In genomic region chr5:14569948-14570691, GRCh38 we compare ENCODE assay signal across 20 cellular contexts. TPM values are rescaled to one million over a fixed set of nuclear protein-coding genes. Genes with fewer than 3 reads are reported as not detected.
DNase-seq lines count a peak whose midpoint lies in the region; ATAC-seq and TF ChIP-seq lines count a peak whose summit lies in the region.
"Had no signal": no experiment of that assay in that cellular context is flagged by ENCODE, and none has a peak within 500 bp of the region (broad histone marks: within the 10 kb centered on the region; RNA-seq: fewer than 3 reads in every experiment).

No MANE protein-coding gene starts in this region.

- H3K27ac ChIP-seq in adrenal gland, result no peak overlapping the region
- H3K27ac ChIP-seq: GM23248 had no signal

- intact Hi-C loops in left colon (cut with DNase I, micrococcal nuclease) (no loop called here), adrenal gland (cut with DNase I) (no loop called here)
- intact Hi-C loops in activated naive CD4-positive, alpha-beta T cell treated with anti-CD3 and anti-CD28 coated beads for 36 hours (cut with micrococcal nuclease), result no loop called here

- H3K27me3 ChIP-seq in adrenal gland, result no peaks in the 10 kb centered on the region

- no peaks in the 10 kb centered on the region for H3K4me1 ChIP-seq in adrenal gland (replicated peaks in 1 of 2)
- H3K4me1 ChIP-seq: Caco-2 had no signal

- 65 to 75% (median 73%) methylated on average over 4 of the region's 4 CpGs for WGBS in adrenal gland, 4 donors

- no peaks in the 10 kb centered on the region for H3K36me3 ChIP-seq in adrenal gland (replicated peaks in 1 of 2)

- H3K9me3 Mint-ChIP-seq in activated naive CD4-positive, alpha-beta T cell treated with anti-CD3 and anti-CD28 coated beads for 36 hours, result no peaks in the 10 kb centered on the region

- no peaks in the 10 kb centered on the region for H3K4me1 Mint-ChIP-seq in activated naive CD4-positive, alpha-beta T cell treated with anti-CD3 and anti-CD28 coated beads for 36 hours (ENCODE audit: low read depth)

- CTCF ChIA-PET in activated naive CD4-positive, alpha-beta T cell treated with anti-CD3 and anti-CD28 coated beads for 36 hours (lab: Charles Lee), result interaction anchor here (0.8 to 1.6 kb wide), 3 partner anchors 8 to 60 kb away, joined by 3 to 4 read pairs (median 4); no protein-coding TSS in a partner anchor

- H3K36me3 Mint-ChIP-seq in activated naive CD4-positive, alpha-beta T cell treated with anti-CD3 and anti-CD28 coated beads for 36 hours (ENCODE audit: low read depth), result no peaks in the 10 kb centered on the region

- H3K4me3 Mint-ChIP-seq in activated naive CD4-positive, alpha-beta T cell treated with anti-CD3 and anti-CD28 coated beads for 36 hours, result no peak overlapping the region

- no peak for TF ChIP-seq POLR2A in adrenal gland (IDR thresholded peaks at IDR 0.05)

- no peaks in the 10 kb centered on the region for H3K9me3 ChIP-seq in adrenal gland (replicated peaks in 1 of 3)

- H3K27ac Mint-ChIP-seq in activated naive CD4-positive, alpha-beta T cell treated with anti-CD3 and anti-CD28 coated beads for 36 hours, result no peak overlapping the region

- in situ Hi-C loops in GM13976 (cut with MboI; ENCODE audit: low sequenced_read_pairs, unreplicated experiment), result no loop called here

- no peaks in the 10 kb centered on the region for H3K27me3 Mint-ChIP-seq in activated naive CD4-positive, alpha-beta T cell treated with anti-CD3 and anti-CD28 coated beads for 36 hours (ENCODE audit: low read depth)

- ATAC-seq in left colon, result peak; percentile 57
- ATAC-seq: HCT116 had no signal

- no peak for TF ChIP-seq CTCF in LNCaP clone FGC (IDR thresholded peaks at IDR 0.05; ENCODE audit: control insufficient read depth, extremely low read depth, insufficient read depth)
- TF ChIP-seq CTCF in adrenal gland (IDR thresholded peaks at IDR 0.05), result no peak
- TF ChIP-seq CTCF in GM13976 (IDR thresholded peaks at IDR 0.05; ENCODE audit: borderline replicate concordance, control extremely low read depth, extremely low read depth, insufficient read depth, missing control alignments), result no peak

- H3K4me3 ChIP-seq in LNCaP clone FGC (ENCODE audit: low read depth, low read length) (no peak overlapping the region), adrenal gland (no peak overlapping the region)
- H3K4me3 ChIP-seq: GM23248 had no signal

- DNase-seq in DMS53 treated with DMSO at 0.1 percent for 48 hours (lab: John Stamatoyannopoulos, UW; ENCODE audit: unreplicated experiment) (peak; percentile 95), LNCaP clone FGC (ENCODE audit: low read depth) (peak; percentile 67), SHP77 (lab: John Stamatoyannopoulos, UW) (peak; percentile 79 to 80), left colon (no peak), NCI-H1436 treated with DMSO at 0.1 percent for 48 hours (lab: John Stamatoyannopoulos, UW) (no peak), adrenal gland (no peak), GM13976 (ENCODE audit: low spot score) (no peak)
- no peak for DNase-seq in activated naive CD4-positive, alpha-beta T cell treated with anti-CD3 and anti-CD28 coated beads for 36 hours
- DNase-seq: ACHN, AML-193, DMS79, GM23248, IMR-90, Kasumi-1, NCI-H2029, NCI-H2171 treated with DMSO at 0.1 percent for 48 hours, NCI-H446 treated with DMSO at 0.1 percent for 48 hours, SW 1271 had no signal

RNA-seq across cellular contexts. Expression of gene OTULINL, which starts 11.5 kb away (rescaled TPM):
- total RNA-seq in left colon, result 10 to 100 TPM; 63.1 to 72.0 TPM
- 10 to 100 TPM in 1 of 2 experiments, 1 to 10 TPM in 1; 9.1 to 10.6 TPM for total RNA-seq in activated naive CD4-positive, alpha-beta T cell treated with anti-CD3 and anti-CD28 coated beads for 36 hours
- 10 to 100 TPM in 5 of 8 donors, 1 to 10 TPM in 3; 5.2 to 76.9 (median 10.3) TPM for total RNA-seq in adrenal gland
- 1 to 10 TPM; 2.6 to 5.7 (median 3.4) TPM for polyA plus RNA-seq in adrenal gland

Comparison
In these comparisons a context has a peak if more than half of its experiments do, and no peak if none do; other contexts are left out.
1. DNase-seq: peak in DMS53 treated with DMSO at 0.1 percent for 48 hours (single experiment), LNCaP clone FGC (single experiment) and SHP77 (2 of 2); none in left colon (0 of 2), NCI-H1436 treated with DMSO at 0.1 percent for 48 hours (single experiment), activated naive CD4-positive, alpha-beta T cell treated with anti-CD3 and anti-CD28 coated beads for 36 hours (single experiment), adrenal gland (0 of 7) and GM13976 (single experiment).